In the genomic region with DNA sequence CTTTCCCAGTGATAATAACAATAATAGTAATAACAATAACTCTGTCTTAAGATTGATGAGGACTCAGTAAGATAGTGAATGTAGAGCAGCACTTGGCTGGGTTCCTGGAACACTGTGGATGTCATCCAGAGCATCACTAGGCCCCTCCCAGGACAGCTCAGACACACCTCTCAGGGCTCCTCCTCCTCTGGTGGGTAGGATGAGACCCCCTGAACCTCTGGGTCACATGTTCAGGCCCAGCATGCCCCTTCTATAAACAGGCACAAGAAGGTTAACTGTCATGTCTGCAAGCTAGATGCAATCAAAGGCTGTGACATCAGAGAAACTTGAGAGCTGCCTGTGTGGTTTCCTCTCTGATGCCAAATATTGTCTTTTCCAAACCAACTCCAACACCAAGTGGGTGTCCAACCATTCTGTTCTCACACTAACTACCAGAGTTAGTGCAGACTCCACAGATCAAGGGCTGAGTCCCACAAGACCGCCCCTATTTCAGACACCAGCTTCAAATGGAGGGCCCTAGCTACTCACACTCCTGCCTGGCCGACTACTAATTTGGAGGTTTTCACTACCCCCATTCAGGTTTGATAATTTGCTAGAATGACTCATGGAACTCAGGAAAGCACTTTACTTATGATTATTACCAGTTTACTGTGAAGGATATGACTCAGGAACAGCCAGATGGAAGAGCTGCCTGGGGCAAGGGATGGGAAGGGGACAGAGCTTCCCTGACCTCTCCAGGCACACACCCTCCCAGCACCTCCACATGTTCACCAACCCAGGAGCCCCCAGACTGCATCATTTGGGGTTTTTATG, we compare ENCODE assay signal across 8 cellular contexts. TPM values are rescaled to one million over a fixed set of nuclear protein-coding genes. Genes with fewer than 3 reads are reported as not detected.
DNase-seq lines count a peak whose midpoint lies in the region; ATAC-seq lines count a peak whose summit lies in the region.

No MANE protein-coding gene starts in this region.

- H3K9me3 ChIP-seq in esophagus (ENCODE audit: control insufficient read depth in 2 of 2, insufficient read depth in 1 of 2, low read depth in 1 of 2, low read length in 1 of 2): no peaks in the 10 kb centered on the region

- H3K4me3 ChIP-seq in esophagus (ENCODE audit: low read depth in 1 of 2, low read length in 2 of 2): no peak overlapping the region

- H3K27ac ChIP-seq in esophagus (ENCODE audit: low read depth in 2 of 2, low read length in 1 of 2): peak overlapping the region; percentile 23 to 52

- peaks cover 16% of the 10 kb centered on the region for H3K4me1 Mint-ChIP-seq in T-helper 1 cell treated with Interleukin-12 subunit alpha and Interleukin-12 subunit beta and Interleukin-4 antibody, amounts not matched to agents 30 μg/mL and 1 μg/mL, for 36 hours (ENCODE audit: low read depth)

- no peaks in the 10 kb centered on the region for H3K9me3 Mint-ChIP-seq in T-helper 1 cell treated with Interleukin-12 subunit alpha and Interleukin-12 subunit beta and Interleukin-4 antibody, amounts not matched to agents 30 μg/mL and 1 μg/mL, for 36 hours

- no peaks in the 10 kb centered on the region for H3K36me3 ChIP-seq in esophagus (ENCODE audit: control insufficient read depth in 2 of 2, insufficient read depth in 2 of 2, low read length in 1 of 2)

- H3K27me3 Mint-ChIP-seq in T-helper 1 cell treated with Interleukin-12 subunit alpha and Interleukin-12 subunit beta and Interleukin-4 antibody, amounts not matched to agents 30 μg/mL and 1 μg/mL, for 36 hours (ENCODE audit: low read depth): no peaks in the 10 kb centered on the region

- in situ Hi-C loops in G401 (cut with HindIII; ENCODE audit: low sequenced_read_pairs): no loop called here

- H3K4me1 ChIP-seq in esophagus (ENCODE audit: control insufficient read depth in 2 of 2, insufficient read depth in 2 of 2, low read length in 1 of 2): peaks cover 0 to 5% of the 10 kb centered on the region in 2 donors

- no peaks in the 10 kb centered on the region for H3K36me3 Mint-ChIP-seq in T-helper 1 cell treated with Interleukin-12 subunit alpha and Interleukin-12 subunit beta and Interleukin-4 antibody, amounts not matched to agents 30 μg/mL and 1 μg/mL, for 36 hours (ENCODE audit: low read depth)

- no peaks in the 10 kb centered on the region for H3K27me3 ChIP-seq in esophagus (ENCODE audit: control insufficient read depth in 1 of 2, insufficient read depth in 2 of 2, low read length in 2 of 2)

- WGBS in esophagus, 2 donors: 58 to 64% methylated on average over 2 of the region's 2 CpGs

- peak; percentile 11 for DNase-seq in NK-92 treated with Interleukin-12 subunit alpha and Interleukin-12 subunit beta, amount 100 ng/mL, for 24 hours (lab: John Stamatoyannopoulos, UW)
- DNase-seq in NK-92 (lab: John Stamatoyannopoulos, UW; ENCODE audit: unreplicated experiment): no peak
- DNase-seq in stimulated activated CD4-positive, alpha-beta T cell treated with anti-CD3 and anti-CD28 coated beads, Interleukin-2, amount 100 ng/mL, for 48 hours: peak; percentile 37 to 38
- DNase-seq in NCI-H128 (lab: John Stamatoyannopoulos, UW; ENCODE audit: unreplicated experiment): no peak
- no peak for DNase-seq in G401 (ENCODE audit: low spot score)

- H3K4me3 Mint-ChIP-seq in T-helper 1 cell treated with Interleukin-12 subunit alpha and Interleukin-12 subunit beta and Interleukin-4 antibody, amounts not matched to agents 30 μg/mL and 1 μg/mL, for 36 hours: no peak overlapping the region

- peak overlapping the region; percentile 64 for H3K27ac Mint-ChIP-seq in T-helper 1 cell treated with Interleukin-12 subunit alpha and Interleukin-12 subunit beta and Interleukin-4 antibody, amounts not matched to agents 30 μg/mL and 1 μg/mL, for 36 hours

- no peak for ATAC-seq in HG02623 (IDR thresholded peaks at IDR 0.05; ENCODE audit: unreplicated experiment)

RNA-seq across cellular contexts. Expression of gene BZW1, which starts 46.4 kb away (rescaled TPM):
- 100 to 1,000 TPM in 1 of 2 donors, 10 to 100 TPM in 1; 62.4 to 103 TPM for polyA plus RNA-seq in esophagus
- total RNA-seq in G401 (2014; rRNA removed; shearing (Covaris generic)): 474 and 596 TPM in 2 replicates

Comparison
In these comparisons a context has a peak if more than half of its experiments do, and no peak if none do; other contexts are left out.
1. DNase-seq: peak in NK-92 treated with Interleukin-12 subunit alpha and Interleukin-12 subunit beta, amount 100 ng/mL, for 24 hours (single experiment) and stimulated activated CD4-positive, alpha-beta T cell treated with anti-CD3 and anti-CD28 coated beads, Interleukin-2, amount 100 ng/mL, for 48 hours (2 of 2); none in NK-92 (single experiment), NCI-H128 (single experiment) and G401 (single experiment).